ENCODE assay signal across 10 cellular contexts in the genomic region with DNA sequence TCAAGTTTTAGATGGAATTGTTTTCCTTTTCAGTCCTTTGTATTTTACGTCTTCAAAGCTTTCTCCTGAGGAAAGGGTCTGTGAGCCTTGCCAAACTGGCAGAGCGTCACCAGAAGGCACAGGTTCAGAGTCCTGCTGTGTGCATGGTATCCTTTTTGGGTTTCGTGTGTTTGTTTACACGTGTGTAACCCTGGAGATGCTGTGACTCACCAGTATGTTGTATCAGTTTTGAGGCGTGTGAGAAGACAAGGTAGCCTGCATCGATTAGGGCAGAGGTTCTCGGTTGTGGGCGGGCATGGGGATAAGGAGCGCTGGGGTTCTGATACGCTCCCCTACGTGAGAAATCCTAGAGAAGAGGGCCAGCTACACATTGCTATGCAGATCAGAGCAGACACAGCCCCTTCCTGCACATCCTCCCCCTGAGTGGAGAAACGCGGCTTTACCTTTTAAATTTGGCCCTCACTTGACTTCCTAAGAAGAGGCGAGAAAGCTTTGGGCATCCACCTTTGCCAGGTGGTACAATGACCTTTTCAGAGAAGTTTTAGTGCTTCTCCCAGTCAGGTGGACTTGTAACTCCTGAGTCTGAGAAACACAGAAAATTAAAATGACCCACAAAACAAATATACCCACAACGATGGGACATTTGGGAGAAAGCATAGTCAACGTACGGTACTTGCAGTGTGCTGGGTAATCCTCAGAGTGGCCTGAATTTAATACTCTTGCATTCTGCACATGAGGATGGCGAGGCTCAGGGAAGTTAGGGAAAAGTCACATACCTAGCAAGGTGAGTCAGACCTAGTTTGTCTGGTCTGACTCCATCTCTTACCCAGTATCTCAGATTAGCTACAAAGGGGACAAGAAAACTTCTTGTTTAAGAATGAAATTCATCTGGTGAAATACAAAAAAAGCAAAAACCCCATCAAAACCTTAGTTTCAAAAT. TPM values are rescaled to one million over a fixed set of nuclear protein-coding genes. Genes with fewer than 3 reads are reported as not detected.
A peak's percentile ranks its signal among the peaks of the same experiment; 100 is the strongest.
DNase-seq lines count a peak whose midpoint lies in the region; ATAC-seq, FAIRE-seq and TF ChIP-seq lines count a peak whose summit lies in the region.
"Had no signal": no experiment of that assay in that cellular context is flagged by ENCODE, and none has a peak within 500 bp of the region (broad histone marks: within the 10 kb centered on the region; RNA-seq: fewer than 3 reads in every experiment).

No MANE protein-coding gene starts in this region.

- no peaks in the 10 kb centered on the region for H3K4me1 ChIP-seq in thoracic aorta (ENCODE audit: control insufficient read depth in 1 of 2, low read depth in 2 of 2)

- H3K9me3 Mint-ChIP-seq in activated naive CD4-positive, alpha-beta T cell treated with anti-CD3 and anti-CD28 coated beads, Interleukin-2, amount 50 U/mL, for 72 hours = no peaks in the 10 kb centered on the region

- TF ChIP-seq CTCF in fibroblast of villous mesenchyme (IDR thresholded peaks at IDR 0.05; ENCODE audit: insufficient read depth, low read depth, low read length) = no peak
- TF ChIP-seq CTCF in thoracic aorta (IDR thresholded peaks at IDR 0.05) = no peak
- no peak for TF ChIP-seq CTCF in D721Med (IDR thresholded peaks at IDR 0.05; ENCODE audit: insufficient read depth, missing control alignments)

- no peak overlapping the region for H3K27ac Mint-ChIP-seq in activated naive CD4-positive, alpha-beta T cell treated with anti-CD3 and anti-CD28 coated beads, Interleukin-2, amount 50 U/mL, for 72 hours

- peaks cover 9% of the 10 kb centered on the region for H3K36me3 ChIP-seq in thoracic aorta

- no peak overlapping the region for H3K27ac ChIP-seq in thoracic aorta
- H3K27ac ChIP-seq: C4-2B had no signal

- peak; percentile 20 to 80 for ATAC-seq in activated naive CD4-positive, alpha-beta T cell treated with anti-CD3 and anti-CD28 coated beads, Interleukin-2, amount 50 U/mL, for 72 hours
- ATAC-seq in thoracic aorta (ENCODE audit: insufficient number of reproducible peaks, low FRiP score, low read depth) = peak; percentile 55
- no peak for ATAC-seq in HG03175 (IDR thresholded peaks at IDR 0.05; ENCODE audit: unreplicated experiment)

- no peak overlapping the region for H3K4me3 ChIP-seq in fibroblast of villous mesenchyme (ENCODE audit: low read depth, low read length)
- H3K4me3 ChIP-seq in thoracic aorta = no peak overlapping the region

- H3K36me3 Mint-ChIP-seq in activated naive CD4-positive, alpha-beta T cell treated with anti-CD3 and anti-CD28 coated beads, Interleukin-2, amount 50 U/mL, for 72 hours = no peaks in the 10 kb centered on the region

- H3K9me3 ChIP-seq in thoracic aorta = no peaks in the 10 kb centered on the region

- H3K27me3 ChIP-seq in thoracic aorta (replicated peaks; ENCODE audit: insufficient read depth) = no peaks in the 10 kb centered on the region

- FAIRE-seq in D721Med (lab: Jason Lieb, UNC) = no peak

- no peak for DNase-seq in activated naive CD4-positive, alpha-beta T cell treated with anti-CD3 and anti-CD28 coated beads, Interleukin-2, amount 50 U/mL, for 72 hours (ENCODE audit: low spot score in 2 of 2)
- no peak for DNase-seq in activated naive CD4-positive, alpha-beta T cell treated with anti-CD3 and anti-CD28 coated beads, Interleukin-2, amount 50 U/mL, for 16 hours
- DNase-seq in LHCN-M2 (ENCODE audit: low read depth) (peak; percentile 9), fibroblast of villous mesenchyme (ENCODE audit: low read depth) (peak; percentile 8), thoracic aorta (ENCODE audit: low spot score) (no peak), D721Med (ENCODE audit: insufficient read length, low spot score) (no peak), NCI-H446 treated with DMSO at 0.1 percent for 48 hours (lab: John Stamatoyannopoulos, UW) (no peak)
- DNase-seq: left cardiac atrium had no signal

RNA-seq across cellular contexts. Expression of a gene that starts 38.1 kb away (rescaled TPM):
- total RNA-seq in activated naive CD4-positive, alpha-beta T cell treated with anti-CD3 and anti-CD28 coated beads, Interleukin-2, amount 50 U/mL, for 72 hours = 10 to 100 TPM; 19.1 to 33.1 TPM
- total RNA-seq in LHCN-M2 (2014; rRNA removed) = 20.7 and 21.4 TPM in 2 replicates
- 21.7 TPM for polyA plus RNA-seq in LHCN-M2 (2012)
- 44.5 and 52.2 TPM in 2 replicates for total RNA-seq in fibroblast of villous mesenchyme
- 10 to 100 TPM; 35.1 to 36.0 TPM for total RNA-seq in thoracic aorta

Comparison
In these comparisons a context has a peak if more than half of its experiments do, and no peak if none do; other contexts are left out.
1. DNase-seq: peak in LHCN-M2 (single experiment) and fibroblast of villous mesenchyme (single experiment); none in activated naive CD4-positive, alpha-beta T cell treated with anti-CD3 and anti-CD28 coated beads, Interleukin-2, amount 50 U/mL, for 72 hours (0 of 2), activated naive CD4-positive, alpha-beta T cell treated with anti-CD3 and anti-CD28 coated beads, Interleukin-2, amount 50 U/mL, for 16 hours (single experiment), thoracic aorta (single experiment), D721Med (single experiment) and NCI-H446 treated with DMSO at 0.1 percent for 48 hours (single experiment).